8 cellular contexts compared by ENCODE assay signal in the genomic region with DNA sequence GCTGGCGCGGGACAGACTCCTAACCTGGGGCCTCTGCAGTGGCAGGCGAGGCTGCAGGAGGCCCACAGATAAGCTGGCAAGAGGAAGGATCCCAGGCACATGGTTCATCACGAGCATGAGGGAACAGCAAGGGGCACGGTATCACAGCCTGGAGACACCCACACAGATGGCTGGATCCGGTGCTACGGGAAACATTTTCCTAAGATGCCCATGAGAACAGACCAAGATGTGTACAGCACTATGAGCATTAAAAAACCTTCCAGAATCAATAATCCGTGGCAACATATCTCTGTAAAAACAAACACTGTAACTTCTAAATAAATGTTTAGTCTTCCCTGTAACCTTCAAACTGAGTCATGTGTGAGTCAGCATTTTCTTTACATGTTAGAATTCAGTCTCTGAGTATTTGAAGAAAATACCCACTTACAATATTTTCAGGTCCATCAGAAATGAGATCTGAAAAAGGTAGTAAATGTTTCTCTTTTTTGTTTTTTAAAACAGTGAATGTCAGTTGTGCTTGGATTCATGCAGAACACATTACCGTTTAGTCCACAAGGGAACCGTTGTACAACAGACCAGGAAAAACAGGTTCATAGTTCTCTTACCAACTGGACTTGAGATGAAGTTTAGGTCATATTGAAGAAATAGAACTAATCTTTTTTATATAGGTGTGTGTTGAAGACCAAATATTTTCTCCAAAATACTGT.
A peak's percentile ranks its signal among the peaks of the same experiment; 100 is the strongest.
DNase-seq lines count a peak whose midpoint lies in the region; ATAC-seq and TF ChIP-seq lines count a peak whose summit lies in the region.

No MANE protein-coding gene starts in this region.

- H3K4me1 Mint-ChIP-seq in osteocyte (ENCODE audit: unreplicated experiment), result peaks cover 16% of the 10 kb centered on the region

- TF ChIP-seq CTCF in osteocyte (IDR thresholded peaks at IDR 0.05), result no peak

- DNase-seq in DMS 273 treated with DMSO at 0.1 percent for 48 hours (lab: John Stamatoyannopoulos, UW) (peak; percentile 77), NCI-H69 (lab: John Stamatoyannopoulos, UW) (peak; percentile 15), erythroblast (lab: John Stamatoyannopoulos, UW) (peak; percentile 59 to 80), osteocyte (ENCODE audit: extremely low spot score, unreplicated experiment) (no peak), NCI-H774 (lab: John Stamatoyannopoulos, UW) (no peak)

- peak overlapping the region; percentile 86 for H3K27ac Mint-ChIP-seq in osteocyte (ENCODE audit: unreplicated experiment)

- no peak overlapping the region for H3K4me3 Mint-ChIP-seq in osteocyte (ENCODE audit: unreplicated experiment)

- no peak for TF ChIP-seq POLR2A in erythroblast (IDR thresholded peaks at IDR 0.05; ENCODE audit: low read length)

- H3K9me3 Mint-ChIP-seq in osteocyte (ENCODE audit: unreplicated experiment), result no peaks in the 10 kb centered on the region

- ATAC-seq in HG02852 (IDR thresholded peaks at IDR 0.05; ENCODE audit: unreplicated experiment), result no peak
- no peak for ATAC-seq in HG03439 (IDR thresholded peaks at IDR 0.05; ENCODE audit: unreplicated experiment)
- ATAC-seq in GM18502 (IDR thresholded peaks at IDR 0.05; ENCODE audit: poor library complexity, unreplicated experiment), result no peak

- peaks cover 17% of the 10 kb centered on the region for H3K36me3 Mint-ChIP-seq in osteocyte (ENCODE audit: unreplicated experiment)

- no peaks in the 10 kb centered on the region for H3K27me3 Mint-ChIP-seq in osteocyte (ENCODE audit: unreplicated experiment)

Comparison
In these comparisons a context has a peak if more than half of its experiments do, and no peak if none do; other contexts are left out.
1. DNase-seq: peak in DMS 273 treated with DMSO at 0.1 percent for 48 hours (single experiment), NCI-H69 (single experiment) and erythroblast (2 of 2); none in osteocyte (single experiment) and NCI-H774 (single experiment).